ENCODE assay signal across 12 cellular contexts in the genomic region with DNA sequence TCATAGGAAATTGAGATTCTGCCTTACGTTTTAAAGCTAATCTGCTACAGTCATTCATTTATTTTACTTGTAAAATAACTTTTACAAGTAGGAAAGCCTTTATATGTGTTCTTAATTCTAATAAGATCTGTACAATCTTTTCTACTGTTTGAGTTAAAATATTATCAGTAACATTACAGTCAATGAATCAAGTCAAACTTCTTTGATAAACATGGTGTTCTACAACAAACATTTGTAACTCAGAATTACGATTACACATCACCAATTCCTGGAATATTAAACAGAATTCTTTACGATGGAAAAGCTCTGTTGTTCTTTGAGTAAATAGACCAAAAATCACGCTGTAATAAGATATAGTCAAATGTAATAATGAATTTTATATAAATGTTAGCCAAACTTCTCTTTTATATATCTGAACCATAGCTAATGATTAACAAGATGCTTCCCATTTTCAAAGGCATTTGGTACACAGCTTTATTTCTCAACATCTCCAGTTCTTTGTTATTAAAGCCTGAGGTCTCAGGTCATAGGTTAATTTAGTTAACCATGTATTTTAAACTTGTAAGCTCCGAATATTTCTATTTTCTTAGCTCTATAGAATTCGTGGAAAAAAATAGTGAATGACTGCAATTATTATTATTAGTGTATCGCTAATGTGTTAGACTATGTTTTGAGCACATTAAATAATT.
DNase-seq lines count a peak whose midpoint lies in the region; ATAC-seq, FAIRE-seq and TF ChIP-seq lines count a peak whose summit lies in the region.
"Had no signal": no experiment of that assay in that cellular context is flagged by ENCODE, and none has a peak within 500 bp of the region (broad histone marks: within the 10 kb centered on the region; RNA-seq: fewer than 3 reads in every experiment).

No MANE protein-coding gene starts in this region.

- WGBS in right lobe of liver (ENCODE audit: insufficient coverage, low coverage, low lambda C conversion rate, missing lambda C conversion rate): 42% methylated on average over 7 of the region's 7 CpGs

- CTCF ChIA-PET in PC-3 (lab: Charles Lee): no interaction called here

- intact Hi-C loops in PC-3 (cut with micrococcal nuclease): no loop called here
- intact Hi-C loops in right lobe of liver (cut with DNase I): no loop called here

- no peak overlapping the region for H3K27ac ChIP-seq in PC-3 (ENCODE audit: low read length)
- no peak overlapping the region for H3K27ac ChIP-seq in right lobe of liver
- H3K27ac ChIP-seq: BLaER1 treated with 17β-estradiol and CSF1 and Interleukin-3, amounts not matched to agents 10 nM and 100 nM had no signal

- no TSS peak for BruUV-seq in PC-3 (replicated peaks; lab: Mats Ljungman, UMichigan)

- H3K9me3 ChIP-seq in PC-3 (ENCODE audit: low read length) (no peaks in the 10 kb centered on the region), right lobe of liver (no peaks in the 10 kb centered on the region)

- TF ChIP-seq CTCF in PC-3 (conservative IDR thresholded peaks at IDR 0.05; ENCODE audit: low read depth, low read length): no peak
- TF ChIP-seq CTCF in right lobe of liver (IDR thresholded peaks at IDR 0.05): no peak

- H3K9me2 ChIP-seq in PC-3 (replicated peaks; ENCODE audit: low read length): no peaks in the 10 kb centered on the region

- H3K9ac ChIP-seq in PC-3 (ENCODE audit: low read length): no peak overlapping the region
- H3K9ac ChIP-seq: BLaER1 treated with 17β-estradiol and CSF1 and Interleukin-3, amounts not matched to agents 10 nM and 100 nM had no signal

- H3K4me3 ChIP-seq in PC-3 (ENCODE audit: low read length) (no peak overlapping the region), right lobe of liver (peak overlapping the region in 2 of 3 donors; percentile 5 to 10)
- H3K4me3 ChIP-seq: BLaER1 treated with 17β-estradiol and CSF1 and Interleukin-3, amounts not matched to agents 10 nM and 100 nM had no signal

- no peak overlapping the region for H2AFZ ChIP-seq in PC-3 (ENCODE audit: low read length)

- peak; percentile 40 for FAIRE-seq in GM19239 (lab: Jason Lieb, UNC)

- no peaks in the 10 kb centered on the region for H3F3A ChIP-seq in PC-3 (ENCODE audit: low read length, unreplicated experiment)

- DNase-seq in GM19239 (ENCODE audit: insufficient read length, low spot score) (no peak), PC-3 (no peak), right lobe of liver (no peak), hippocampal formation (lab: John Stamatoyannopoulos, UW) (no peak)
- no peak for DNase-seq in activated naive CD4-positive, alpha-beta T cell (lab: John Stamatoyannopoulos, UW)
- DNase-seq in activated CD4-positive, alpha-beta T cell treated with anti-CD3 and anti-CD28 coated beads, Interleukin-2, amount 50 U/mL, for 4 hours: no peak
- DNase-seq: CD4-positive, CD25-positive, alpha-beta regulatory T cell; DMS53; HCEC 1CT; HFFc6; IMR-90 had no signal

- POLR2A ChIA-PET in PC-3 (lab: Charles Lee; ENCODE audit: unreplicated experiment): no interaction called here

- H3K79me2 ChIP-seq in PC-3 (ENCODE audit: low read length): no peaks in the 10 kb centered on the region

- no peak for TF ChIP-seq POLR2A in right lobe of liver (IDR thresholded peaks at IDR 0.05)

- no peaks in the 10 kb centered on the region for H4K20me1 ChIP-seq in PC-3 (ENCODE audit: low read length)
- H4K20me1 ChIP-seq: BLaER1 treated with 17β-estradiol and CSF1 and Interleukin-3, amounts not matched to agents 10 nM and 100 nM had no signal

- H3K36me3 ChIP-seq in PC-3 (ENCODE audit: low read depth, low read length) (no peaks in the 10 kb centered on the region), right lobe of liver (no peaks in the 10 kb centered on the region)
- H3K36me3 ChIP-seq: BLaER1 treated with 17β-estradiol and CSF1 and Interleukin-3, amounts not matched to agents 10 nM and 100 nM had no signal

- H3K4me1 ChIP-seq in PC-3 (ENCODE audit: insufficient read depth, low read length): no peaks in the 10 kb centered on the region
- peaks cover 0 to 19% (median 0%) of the 10 kb centered on the region in 4 donors for H3K4me1 ChIP-seq in right lobe of liver
- H3K4me1 ChIP-seq: BLaER1 treated with 17β-estradiol and CSF1 and Interleukin-3, amounts not matched to agents 10 nM and 100 nM had no signal

- ATAC-seq in PC-3: peak; percentile 31
- peak; percentile 52 to 89 (median 82) for ATAC-seq in right lobe of liver

- no peak overlapping the region for H3K4me2 ChIP-seq in PC-3 (ENCODE audit: low read length)
- H3K4me2 ChIP-seq: BLaER1 treated with 17β-estradiol and CSF1 and Interleukin-3, amounts not matched to agents 10 nM and 100 nM had no signal

- H3K27me3 ChIP-seq in PC-3 (ENCODE audit: low read length): no peaks in the 10 kb centered on the region
- no peaks in the 10 kb centered on the region for H3K27me3 ChIP-seq in right lobe of liver
- H3K27me3 ChIP-seq: BLaER1 treated with 17β-estradiol and CSF1 and Interleukin-3, amounts not matched to agents 10 nM and 100 nM had no signal
